In genomic region chr1:57204942-57205787, GRCh38 we compare ENCODE assay signal across 1 cellular context.
TF ChIP-seq lines count a peak whose summit lies in the region.

No MANE protein-coding gene starts in this region.

TF ChIP-seq in GM23338, 12 proteins besides CTCF, POLR2A, EP300 and RAD21 (continued from another document):
- no peak for TF ChIP-seq REST (IDR thresholded peaks at IDR 0.05; ENCODE audit: unreplicated experiment)
- TF ChIP-seq JUNB (IDR thresholded peaks at IDR 0.05; ENCODE audit: unreplicated experiment): no peak
- no peak for TF ChIP-seq CREB1 (CRISPR knock-in tag; IDR thresholded peaks at IDR 0.05; ENCODE audit: low read depth)
- TF ChIP-seq EZH2phosphoT487 (IDR thresholded peaks at IDR 0.05; ENCODE audit: unreplicated experiment): no peak
- 0 out of 2 replicates have a peak, but pooled peaks have one; percentile 27 for TF ChIP-seq ZNF462 (CRISPR knock-in tag; IDR thresholded peaks at IDR 0.05)
- TF ChIP-seq EZH2 (IDR thresholded peaks at IDR 0.05; ENCODE audit: low read depth, unreplicated experiment): no peak
- TF ChIP-seq POLR2AphosphoS5 (IDR thresholded peaks at IDR 0.05; ENCODE audit: low read depth): 0 out of 2 replicates have a peak, but pooled peaks have one; percentile 30
